ENCODE assay signal across 1 cellular context in genomic region chr13:33040116-33040515, GRCh38.
TF ChIP-seq lines count a peak whose summit lies in the region.

No MANE protein-coding gene starts in this region.

TF ChIP-seq in GM12878, 131 proteins besides CTCF, POLR2A, EP300 and RAD21:
- 0 out of 2 replicates have a peak, but pooled peaks have one; percentile 4 for TF ChIP-seq JUND (IDR thresholded peaks at IDR 0.05; ENCODE audit: low read depth, low read length)
- TF ChIP-seq PBX3 (IDR thresholded peaks at IDR 0.05; ENCODE audit: insufficient replicate concordance, low read depth, low read length), result no peak
TF ChIP-seq in GM12878: peak in this region for 1.
